In genomic region chr7:67589178-67589577, GRCh38 we compare ENCODE assay signal across 19 cellular contexts.
"Had no signal": no experiment of that assay in that cellular context is flagged by ENCODE, and none has a peak within 500 bp of the region (broad histone marks: within the 10 kb centered on the region; RNA-seq: fewer than 3 reads in every experiment).

No MANE protein-coding gene starts in this region.

- H3K27me3 ChIP-seq: pancreas had no signal

- H3K36me3 ChIP-seq: heart right ventricle, pancreas had no signal

- H3K4me1 ChIP-seq: heart right ventricle, pancreas had no signal

- DNase-seq: effector CD4-positive, alpha-beta T cell; endodermal cell; erythroblast; foreskin melanocyte; heart right ventricle; hypothalamus; kidney glomerular epithelial cell; mammary epithelial cell; mucosa of descending colon; natural killer cell; occipital lobe; pancreas; stimulated activated CD4-positive, alpha-beta T cell treated with anti-CD3 and anti-CD28 coated beads, Interleukin-2, amount 100 ng/mL, for 48 hours; stimulated activated naive CD4-positive, alpha-beta T cell treated with Interleukin-2 at 50 U/mL for 16 hours; trophoblast cell had no signal

- H3K27ac ChIP-seq: coronary artery, heart right ventricle, pancreas had no signal

- ATAC-seq: heart right ventricle, mucosa of descending colon, natural killer cell, pancreas had no signal

- H3K4me3 ChIP-seq: coronary artery, heart right ventricle, mucosa of descending colon, pancreas, smooth muscle cell had no signal

- H3K9me3 ChIP-seq: pancreas had no signal

- FAIRE-seq: endothelial cell of umbilical vein, islet of Langerhans, pancreas had no signal

- H3K4me2 ChIP-seq: smooth muscle cell had no signal
